In the genomic region with DNA sequence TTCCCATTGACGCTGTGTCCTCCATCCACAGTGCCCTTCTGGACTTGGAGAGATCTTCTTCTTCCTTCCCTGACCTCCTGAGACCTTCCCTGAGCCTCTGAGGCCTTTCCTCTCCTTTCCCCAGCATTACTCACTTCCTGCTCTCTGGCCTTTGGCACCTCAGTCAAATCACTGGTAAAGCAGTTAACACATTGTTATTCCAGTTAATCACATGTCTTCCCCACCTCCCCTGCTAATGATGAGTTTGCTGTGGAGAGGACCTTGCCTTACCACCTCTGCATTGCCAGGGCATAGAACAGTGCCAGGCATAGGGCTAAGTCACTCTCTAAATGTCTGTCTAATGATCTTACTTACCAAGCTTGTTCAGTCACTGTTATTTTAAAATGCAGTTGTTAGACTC, we compare ENCODE assay signal across 1 cellular context.
TF ChIP-seq lines count a peak whose summit lies in the region.

No MANE protein-coding gene starts in this region.

TF ChIP-seq in HepG2, 621 proteins besides CTCF, POLR2A, EP300 and RAD21 (continued from another document and continues in another):
- TF ChIP-seq, protein P1, sequence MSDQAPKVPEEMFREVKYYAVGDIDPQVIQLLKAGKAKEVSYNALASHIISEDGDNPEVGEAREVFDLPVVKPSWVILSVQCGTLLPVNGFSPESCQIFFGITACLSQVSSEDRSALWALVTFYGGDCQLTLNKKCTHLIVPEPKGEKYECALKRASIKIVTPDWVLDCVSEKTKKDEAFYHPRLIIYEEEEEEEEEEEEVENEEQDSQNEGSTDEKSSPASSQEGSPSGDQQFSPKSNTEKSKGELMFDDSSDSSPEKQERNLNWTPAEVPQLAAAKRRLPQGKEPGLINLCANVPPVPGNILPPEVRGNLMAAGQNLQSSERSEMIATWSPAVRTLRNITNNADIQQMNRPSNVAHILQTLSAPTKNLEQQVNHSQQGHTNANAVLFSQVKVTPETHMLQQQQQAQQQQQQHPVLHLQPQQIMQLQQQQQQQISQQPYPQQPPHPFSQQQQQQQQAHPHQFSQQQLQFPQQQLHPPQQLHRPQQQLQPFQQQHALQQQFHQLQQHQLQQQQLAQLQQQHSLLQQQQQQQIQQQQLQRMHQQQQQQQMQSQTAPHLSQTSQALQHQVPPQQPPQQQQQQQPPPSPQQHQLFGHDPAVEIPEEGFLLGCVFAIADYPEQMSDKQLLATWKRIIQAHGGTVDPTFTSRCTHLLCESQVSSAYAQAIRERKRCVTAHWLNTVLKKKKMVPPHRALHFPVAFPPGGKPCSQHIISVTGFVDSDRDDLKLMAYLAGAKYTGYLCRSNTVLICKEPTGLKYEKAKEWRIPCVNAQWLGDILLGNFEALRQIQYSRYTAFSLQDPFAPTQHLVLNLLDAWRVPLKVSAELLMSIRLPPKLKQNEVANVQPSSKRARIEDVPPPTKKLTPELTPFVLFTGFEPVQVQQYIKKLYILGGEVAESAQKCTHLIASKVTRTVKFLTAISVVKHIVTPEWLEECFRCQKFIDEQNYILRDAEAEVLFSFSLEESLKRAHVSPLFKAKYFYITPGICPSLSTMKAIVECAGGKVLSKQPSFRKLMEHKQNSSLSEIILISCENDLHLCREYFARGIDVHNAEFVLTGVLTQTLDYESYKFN (CRISPR knock-in tag; conservative IDR thresholded peaks at IDR 0.05) = no peak; the same call in 1 of the 2 replicates
- TF ChIP-seq KDM2A (CRISPR knock-in tag; IDR thresholded peaks at IDR 0.05; ENCODE audit: borderline replicate concordance, low read depth) (no peak), ZNF879 (CRISPR knock-in tag; IDR thresholded peaks at IDR 0.05) (no peak), ZNF777 (CRISPR knock-in tag; IDR thresholded peaks at IDR 0.05) (no peak), MTA1 (CRISPR knock-in tag; IDR thresholded peaks at IDR 0.05; ENCODE audit: borderline replicate concordance) (no peak), RCOR2 (CRISPR knock-in tag; IDR thresholded peaks at IDR 0.05) (peak; percentile 41; the same call in 1 of the 2 replicates), KAT7 (CRISPR knock-in tag; IDR thresholded peaks at IDR 0.05; ENCODE audit: borderline replicate concordance) (no peak), SYNCRIP (IDR thresholded peaks at IDR 0.05; ENCODE audit: insufficient read depth, low read depth, low read length) (no peak), ATF7 (IDR thresholded peaks at IDR 0.05) (no peak), ATF7 (CRISPR knock-in tag; IDR thresholded peaks at IDR 0.05) (no peak), ZNF451 (CRISPR knock-in tag; IDR thresholded peaks at IDR 0.05) (no peak), SAP130 (CRISPR knock-in tag; IDR thresholded peaks at IDR 0.05; ENCODE audit: low read depth) (no peak), TBX3 (IDR thresholded peaks at IDR 0.05; ENCODE audit: borderline replicate concordance) (peak; percentile 71; the same call in 1 of the 2 replicates), NR2F6 (IDR thresholded peaks at IDR 0.05) (0 out of 2 replicates have a peak, but pooled peaks have one; percentile 43), NR2F6 (CRISPR knock-in tag; IDR thresholded peaks at IDR 0.05) (peak; percentile 44; the same call in 1 of the 2 replicates), REL (CRISPR knock-in tag; conservative IDR thresholded peaks at IDR 0.05) (no peak), ZNF780A (CRISPR knock-in tag; IDR thresholded peaks at IDR 0.05) (no peak), ZNF589 (CRISPR knock-in tag; conservative IDR thresholded peaks at IDR 0.05) (no peak), KAT8 (CRISPR knock-in tag; IDR thresholded peaks at IDR 0.05) (no peak), ZNF337 (CRISPR knock-in tag; IDR thresholded peaks at IDR 0.05; ENCODE audit: borderline replicate concordance, low read depth) (no peak), NFATC3 (CRISPR knock-in tag; IDR thresholded peaks at IDR 0.05) (no peak), ZFY (CRISPR knock-in tag; IDR thresholded peaks at IDR 0.05) (no peak), ZNF605 (CRISPR knock-in tag; IDR thresholded peaks at IDR 0.05) (0 out of 2 replicates have a peak, but pooled peaks have one; percentile 48), ARHGAP35 (CRISPR knock-in tag; IDR thresholded peaks at IDR 0.05; ENCODE audit: borderline replicate concordance) (no peak), ZNF552 (CRISPR knock-in tag; IDR thresholded peaks at IDR 0.05; ENCODE audit: borderline replicate concordance) (no peak), ZKSCAN5 (CRISPR knock-in tag; IDR thresholded peaks at IDR 0.05) (no peak), GFI1 (CRISPR knock-in tag; IDR thresholded peaks at IDR 0.05; ENCODE audit: borderline replicate concordance) (no peak; the same call in 1 of the 2 replicates), NONO (IDR thresholded peaks at IDR 0.05) (no peak), NONO (CRISPR knock-in tag; conservative IDR thresholded peaks at IDR 0.05) (no peak), TCF7 (IDR thresholded peaks at IDR 0.05; ENCODE audit: low read depth) (no peak), MBD4 (IDR thresholded peaks at IDR 0.05; ENCODE audit: borderline replicate concordance, low read length) (no peak)
- TF ChIP-seq, protein P2, sequence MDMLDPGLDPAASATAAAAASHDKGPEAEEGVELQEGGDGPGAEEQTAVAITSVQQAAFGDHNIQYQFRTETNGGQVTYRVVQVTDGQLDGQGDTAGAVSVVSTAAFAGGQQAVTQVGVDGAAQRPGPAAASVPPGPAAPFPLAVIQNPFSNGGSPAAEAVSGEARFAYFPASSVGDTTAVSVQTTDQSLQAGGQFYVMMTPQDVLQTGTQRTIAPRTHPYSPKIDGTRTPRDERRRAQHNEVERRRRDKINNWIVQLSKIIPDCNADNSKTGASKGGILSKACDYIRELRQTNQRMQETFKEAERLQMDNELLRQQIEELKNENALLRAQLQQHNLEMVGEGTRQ (IDR thresholded peaks at IDR 0.05; ENCODE audit: low read depth, low read length) = no peak
- TF ChIP-seq, protein P2 (CRISPR knock-in tag; IDR thresholded peaks at IDR 0.05; ENCODE audit: borderline replicate concordance) = no peak
- TF ChIP-seq, protein P3, sequence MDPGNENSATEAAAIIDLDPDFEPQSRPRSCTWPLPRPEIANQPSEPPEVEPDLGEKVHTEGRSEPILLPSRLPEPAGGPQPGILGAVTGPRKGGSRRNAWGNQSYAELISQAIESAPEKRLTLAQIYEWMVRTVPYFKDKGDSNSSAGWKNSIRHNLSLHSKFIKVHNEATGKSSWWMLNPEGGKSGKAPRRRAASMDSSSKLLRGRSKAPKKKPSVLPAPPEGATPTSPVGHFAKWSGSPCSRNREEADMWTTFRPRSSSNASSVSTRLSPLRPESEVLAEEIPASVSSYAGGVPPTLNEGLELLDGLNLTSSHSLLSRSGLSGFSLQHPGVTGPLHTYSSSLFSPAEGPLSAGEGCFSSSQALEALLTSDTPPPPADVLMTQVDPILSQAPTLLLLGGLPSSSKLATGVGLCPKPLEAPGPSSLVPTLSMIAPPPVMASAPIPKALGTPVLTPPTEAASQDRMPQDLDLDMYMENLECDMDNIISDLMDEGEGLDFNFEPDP (CRISPR knock-in tag; conservative IDR thresholded peaks at IDR 0.05) = no peak
- TF ChIP-seq, protein P4, sequence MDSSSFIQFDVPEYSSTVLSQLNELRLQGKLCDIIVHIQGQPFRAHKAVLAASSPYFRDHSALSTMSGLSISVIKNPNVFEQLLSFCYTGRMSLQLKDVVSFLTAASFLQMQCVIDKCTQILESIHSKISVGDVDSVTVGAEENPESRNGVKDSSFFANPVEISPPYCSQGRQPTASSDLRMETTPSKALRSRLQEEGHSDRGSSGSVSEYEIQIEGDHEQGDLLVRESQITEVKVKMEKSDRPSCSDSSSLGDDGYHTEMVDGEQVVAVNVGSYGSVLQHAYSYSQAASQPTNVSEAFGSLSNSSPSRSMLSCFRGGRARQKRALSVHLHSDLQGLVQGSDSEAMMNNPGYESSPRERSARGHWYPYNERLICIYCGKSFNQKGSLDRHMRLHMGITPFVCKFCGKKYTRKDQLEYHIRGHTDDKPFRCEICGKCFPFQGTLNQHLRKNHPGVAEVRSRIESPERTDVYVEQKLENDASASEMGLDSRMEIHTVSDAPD (CRISPR knock-in tag; IDR thresholded peaks at IDR 0.05) = no peak
- TF ChIP-seq, protein P5, sequence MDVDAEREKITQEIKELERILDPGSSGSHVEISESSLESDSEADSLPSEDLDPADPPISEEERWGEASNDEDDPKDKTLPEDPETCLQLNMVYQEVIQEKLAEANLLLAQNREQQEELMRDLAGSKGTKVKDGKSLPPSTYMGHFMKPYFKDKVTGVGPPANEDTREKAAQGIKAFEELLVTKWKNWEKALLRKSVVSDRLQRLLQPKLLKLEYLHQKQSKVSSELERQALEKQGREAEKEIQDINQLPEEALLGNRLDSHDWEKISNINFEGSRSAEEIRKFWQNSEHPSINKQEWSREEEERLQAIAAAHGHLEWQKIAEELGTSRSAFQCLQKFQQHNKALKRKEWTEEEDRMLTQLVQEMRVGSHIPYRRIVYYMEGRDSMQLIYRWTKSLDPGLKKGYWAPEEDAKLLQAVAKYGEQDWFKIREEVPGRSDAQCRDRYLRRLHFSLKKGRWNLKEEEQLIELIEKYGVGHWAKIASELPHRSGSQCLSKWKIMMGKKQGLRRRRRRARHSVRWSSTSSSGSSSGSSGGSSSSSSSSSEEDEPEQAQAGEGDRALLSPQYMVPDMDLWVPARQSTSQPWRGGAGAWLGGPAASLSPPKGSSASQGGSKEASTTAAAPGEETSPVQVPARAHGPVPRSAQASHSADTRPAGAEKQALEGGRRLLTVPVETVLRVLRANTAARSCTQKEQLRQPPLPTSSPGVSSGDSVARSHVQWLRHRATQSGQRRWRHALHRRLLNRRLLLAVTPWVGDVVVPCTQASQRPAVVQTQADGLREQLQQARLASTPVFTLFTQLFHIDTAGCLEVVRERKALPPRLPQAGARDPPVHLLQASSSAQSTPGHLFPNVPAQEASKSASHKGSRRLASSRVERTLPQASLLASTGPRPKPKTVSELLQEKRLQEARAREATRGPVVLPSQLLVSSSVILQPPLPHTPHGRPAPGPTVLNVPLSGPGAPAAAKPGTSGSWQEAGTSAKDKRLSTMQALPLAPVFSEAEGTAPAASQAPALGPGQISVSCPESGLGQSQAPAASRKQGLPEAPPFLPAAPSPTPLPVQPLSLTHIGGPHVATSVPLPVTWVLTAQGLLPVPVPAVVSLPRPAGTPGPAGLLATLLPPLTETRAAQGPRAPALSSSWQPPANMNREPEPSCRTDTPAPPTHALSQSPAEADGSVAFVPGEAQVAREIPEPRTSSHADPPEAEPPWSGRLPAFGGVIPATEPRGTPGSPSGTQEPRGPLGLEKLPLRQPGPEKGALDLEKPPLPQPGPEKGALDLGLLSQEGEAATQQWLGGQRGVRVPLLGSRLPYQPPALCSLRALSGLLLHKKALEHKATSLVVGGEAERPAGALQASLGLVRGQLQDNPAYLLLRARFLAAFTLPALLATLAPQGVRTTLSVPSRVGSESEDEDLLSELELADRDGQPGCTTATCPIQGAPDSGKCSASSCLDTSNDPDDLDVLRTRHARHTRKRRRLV (CRISPR knock-in tag; IDR thresholded peaks at IDR 0.05) = no peak
- TF ChIP-seq, protein P6, sequence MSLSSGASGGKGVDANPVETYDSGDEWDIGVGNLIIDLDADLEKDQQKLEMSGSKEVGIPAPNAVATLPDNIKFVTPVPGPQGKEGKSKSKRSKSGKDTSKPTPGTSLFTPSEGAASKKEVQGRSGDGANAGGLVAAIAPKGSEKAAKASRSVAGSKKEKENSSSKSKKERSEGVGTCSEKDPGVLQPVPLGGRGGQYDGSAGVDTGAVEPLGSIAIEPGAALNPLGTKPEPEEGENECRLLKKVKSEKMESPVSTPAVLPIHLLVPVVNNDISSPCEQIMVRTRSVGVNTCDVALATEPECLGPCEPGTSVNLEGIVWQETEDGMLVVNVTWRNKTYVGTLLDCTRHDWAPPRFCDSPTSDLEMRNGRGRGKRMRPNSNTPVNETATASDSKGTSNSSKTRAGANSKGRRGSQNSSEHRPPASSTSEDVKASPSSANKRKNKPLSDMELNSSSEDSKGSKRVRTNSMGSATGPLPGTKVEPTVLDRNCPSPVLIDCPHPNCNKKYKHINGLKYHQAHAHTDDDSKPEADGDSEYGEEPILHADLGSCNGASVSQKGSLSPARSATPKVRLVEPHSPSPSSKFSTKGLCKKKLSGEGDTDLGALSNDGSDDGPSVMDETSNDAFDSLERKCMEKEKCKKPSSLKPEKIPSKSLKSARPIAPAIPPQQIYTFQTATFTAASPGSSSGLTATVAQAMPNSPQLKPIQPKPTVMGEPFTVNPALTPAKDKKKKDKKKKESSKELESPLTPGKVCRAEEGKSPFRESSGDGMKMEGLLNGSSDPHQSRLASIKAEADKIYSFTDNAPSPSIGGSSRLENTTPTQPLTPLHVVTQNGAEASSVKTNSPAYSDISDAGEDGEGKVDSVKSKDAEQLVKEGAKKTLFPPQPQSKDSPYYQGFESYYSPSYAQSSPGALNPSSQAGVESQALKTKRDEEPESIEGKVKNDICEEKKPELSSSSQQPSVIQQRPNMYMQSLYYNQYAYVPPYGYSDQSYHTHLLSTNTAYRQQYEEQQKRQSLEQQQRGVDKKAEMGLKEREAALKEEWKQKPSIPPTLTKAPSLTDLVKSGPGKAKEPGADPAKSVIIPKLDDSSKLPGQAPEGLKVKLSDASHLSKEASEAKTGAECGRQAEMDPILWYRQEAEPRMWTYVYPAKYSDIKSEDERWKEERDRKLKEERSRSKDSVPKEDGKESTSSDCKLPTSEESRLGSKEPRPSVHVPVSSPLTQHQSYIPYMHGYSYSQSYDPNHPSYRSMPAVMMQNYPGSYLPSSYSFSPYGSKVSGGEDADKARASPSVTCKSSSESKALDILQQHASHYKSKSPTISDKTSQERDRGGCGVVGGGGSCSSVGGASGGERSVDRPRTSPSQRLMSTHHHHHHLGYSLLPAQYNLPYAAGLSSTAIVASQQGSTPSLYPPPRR (CRISPR knock-in tag; IDR thresholded peaks at IDR 0.05; ENCODE audit: borderline replicate concordance) = 0 out of 2 replicates have a peak, but pooled peaks have one; percentile 40
- TF ChIP-seq, protein P7, sequence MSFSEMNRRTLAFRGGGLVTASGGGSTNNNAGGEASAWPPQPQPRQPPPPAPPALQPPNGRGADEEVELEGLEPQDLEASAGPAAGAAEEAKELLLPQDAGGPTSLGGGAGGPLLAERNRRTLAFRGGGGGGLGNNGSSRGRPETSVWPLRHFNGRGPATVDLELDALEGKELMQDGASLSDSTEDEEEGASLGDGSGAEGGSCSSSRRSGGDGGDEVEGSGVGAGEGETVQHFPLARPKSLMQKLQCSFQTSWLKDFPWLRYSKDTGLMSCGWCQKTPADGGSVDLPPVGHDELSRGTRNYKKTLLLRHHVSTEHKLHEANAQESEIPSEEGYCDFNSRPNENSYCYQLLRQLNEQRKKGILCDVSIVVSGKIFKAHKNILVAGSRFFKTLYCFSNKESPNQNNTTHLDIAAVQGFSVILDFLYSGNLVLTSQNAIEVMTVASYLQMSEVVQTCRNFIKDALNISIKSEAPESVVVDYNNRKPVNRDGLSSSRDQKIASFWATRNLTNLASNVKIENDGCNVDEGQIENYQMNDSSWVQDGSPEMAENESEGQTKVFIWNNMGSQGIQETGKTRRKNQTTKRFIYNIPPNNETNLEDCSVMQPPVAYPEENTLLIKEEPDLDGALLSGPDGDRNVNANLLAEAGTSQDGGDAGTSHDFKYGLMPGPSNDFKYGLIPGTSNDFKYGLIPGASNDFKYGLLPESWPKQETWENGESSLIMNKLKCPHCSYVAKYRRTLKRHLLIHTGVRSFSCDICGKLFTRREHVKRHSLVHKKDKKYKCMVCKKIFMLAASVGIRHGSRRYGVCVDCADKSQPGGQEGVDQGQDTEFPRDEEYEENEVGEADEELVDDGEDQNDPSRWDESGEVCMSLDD (CRISPR knock-in tag; IDR thresholded peaks at IDR 0.05; ENCODE audit: borderline replicate concordance) = no peak
